In genomic region chr15:49620658-49621326, GRCh38 we compare ENCODE assay signal across 1 cellular context.
A peak's percentile ranks its signal among the peaks of the same experiment; 100 is the strongest.
TF ChIP-seq lines count a peak whose summit lies in the region.

TSS of gene DTWD1 (plus strand) at chr15:49621048. CDS start at chr15:49625168, 4,120 bp downstream.
TSS of gene FAM227B (minus strand) at chr15:49620818. CDS start at chr15:49615171, 5,647 bp downstream.

TF ChIP-seq in HepG2, 621 proteins besides CTCF, POLR2A, EP300 and RAD21 (continued from another document and continues in another):
- peak; percentile 91 for TF ChIP-seq ZNF407 (CRISPR knock-in tag; IDR thresholded peaks at IDR 0.05; ENCODE audit: not compliant biosample characterization)
- TF ChIP-seq MTF1 (CRISPR knock-in tag; IDR thresholded peaks at IDR 0.05): peak; percentile 88; the same call in 1 of the 2 replicates
- no peak for TF ChIP-seq ZNF33A (CRISPR knock-in tag; IDR thresholded peaks at IDR 0.05; ENCODE audit: borderline replicate concordance)
- peak; percentile 91 for TF ChIP-seq ARID5B (CRISPR knock-in tag; IDR thresholded peaks at IDR 0.05)
- TF ChIP-seq RBM22 (optimal IDR thresholded peaks at IDR 0.05; ENCODE audit: low read length): peak; percentile 67
- peak; percentile 95 for TF ChIP-seq MEIS2 (CRISPR knock-in tag; IDR thresholded peaks at IDR 0.05)
- TF ChIP-seq SALL1 (CRISPR knock-in tag; IDR thresholded peaks at IDR 0.05): peak; percentile 97
- TF ChIP-seq SAFB2 (CRISPR knock-in tag; IDR thresholded peaks at IDR 0.05; ENCODE audit: borderline replicate concordance, low read depth): peak; percentile 72; the same call in 1 of the 2 replicates
- peak; percentile 88; the same call in 1 of the 2 replicates for TF ChIP-seq PATZ1 (CRISPR knock-in tag; IDR thresholded peaks at IDR 0.05)
- peak; percentile 97; the same call in 1 of the 2 replicates for TF ChIP-seq ZNF337 (CRISPR knock-in tag; IDR thresholded peaks at IDR 0.05; ENCODE audit: borderline replicate concordance, low read depth)
- peak; percentile 83; the same call in 1 of the 2 replicates for TF ChIP-seq ZNF790 (CRISPR knock-in tag; IDR thresholded peaks at IDR 0.05; ENCODE audit: borderline replicate concordance)
- TF ChIP-seq CSRNP1 (CRISPR knock-in tag; IDR thresholded peaks at IDR 0.05): peak; percentile 89
- peak; percentile 79 for TF ChIP-seq DR1 (CRISPR knock-in tag; IDR thresholded peaks at IDR 0.05)
- peak; percentile 67 for TF ChIP-seq ZNF629 (CRISPR knock-in tag; conservative IDR thresholded peaks at IDR 0.05)
- no peak for TF ChIP-seq TCF7L2 (IDR thresholded peaks at IDR 0.05; ENCODE audit: low read depth, low read length)
- peak; percentile 76 for TF ChIP-seq SIN3B (IDR thresholded peaks at IDR 0.05; ENCODE audit: low read length)
- peak; percentile 99 for TF ChIP-seq ZNF788 (CRISPR knock-in tag; IDR thresholded peaks at IDR 0.05; ENCODE audit: borderline replicate concordance)
- TF ChIP-seq IRF1 (CRISPR knock-in tag; IDR thresholded peaks at IDR 0.05; ENCODE audit: low read depth): no peak; the same call in 1 of the 2 replicates
- peak; percentile 90 for TF ChIP-seq GMEB1 (CRISPR knock-in tag; IDR thresholded peaks at IDR 0.05; ENCODE audit: borderline replicate concordance)
- TF ChIP-seq GZF1 (CRISPR knock-in tag; IDR thresholded peaks at IDR 0.05): peak; percentile 94
- peak; percentile 54; the same call in 1 of the 2 replicates for TF ChIP-seq ZNF414 (CRISPR knock-in tag; IDR thresholded peaks at IDR 0.05)
- TF ChIP-seq NFIC (IDR thresholded peaks at IDR 0.05; ENCODE audit: low read length): no peak
- TF ChIP-seq MXD3 (CRISPR knock-in tag; IDR thresholded peaks at IDR 0.05): peak; percentile 97
- no peak for TF ChIP-seq NONO (IDR thresholded peaks at IDR 0.05)
- TF ChIP-seq NONO (CRISPR knock-in tag; conservative IDR thresholded peaks at IDR 0.05): peak; percentile 100
- 0 out of 2 replicates have a peak, but pooled peaks have one; percentile 33 for TF ChIP-seq ZXDC (CRISPR knock-in tag; IDR thresholded peaks at IDR 0.05)
- peak; percentile 87 for TF ChIP-seq CHD2 (IDR thresholded peaks at IDR 0.05; ENCODE audit: low read depth, low read length)
- 0 out of 2 replicates have a peak, but pooled peaks have one; percentile 74 for TF ChIP-seq TOE1 (CRISPR knock-in tag; IDR thresholded peaks at IDR 0.05)
- peak; percentile 87 for TF ChIP-seq RFX3 (CRISPR knock-in tag; IDR thresholded peaks at IDR 0.05)
- TF ChIP-seq ISX (CRISPR knock-in tag; conservative IDR thresholded peaks at IDR 0.05): peak; percentile 80; the same call in 1 of the 2 replicates
- peak; percentile 98; the same call in 1 of the 2 replicates for TF ChIP-seq MTA1 (CRISPR knock-in tag; IDR thresholded peaks at IDR 0.05; ENCODE audit: borderline replicate concordance)
- TF ChIP-seq MAFF (IDR thresholded peaks at IDR 0.05; ENCODE audit: low read depth, low read length): no peak
- TF ChIP-seq JUNB (CRISPR knock-in tag; IDR thresholded peaks at IDR 0.05; ENCODE audit: borderline replicate concordance): 0 out of 2 replicates have a peak, but pooled peaks have one; percentile 48
- no peak for TF ChIP-seq NPAS2 (CRISPR knock-in tag; IDR thresholded peaks at IDR 0.05; ENCODE audit: borderline replicate concordance)
- TF ChIP-seq ONECUT2 (CRISPR knock-in tag; IDR thresholded peaks at IDR 0.05): peak; percentile 70; the same call in 1 of the 2 replicates
